27 cellular contexts compared by ENCODE assay signal in the genomic region with DNA sequence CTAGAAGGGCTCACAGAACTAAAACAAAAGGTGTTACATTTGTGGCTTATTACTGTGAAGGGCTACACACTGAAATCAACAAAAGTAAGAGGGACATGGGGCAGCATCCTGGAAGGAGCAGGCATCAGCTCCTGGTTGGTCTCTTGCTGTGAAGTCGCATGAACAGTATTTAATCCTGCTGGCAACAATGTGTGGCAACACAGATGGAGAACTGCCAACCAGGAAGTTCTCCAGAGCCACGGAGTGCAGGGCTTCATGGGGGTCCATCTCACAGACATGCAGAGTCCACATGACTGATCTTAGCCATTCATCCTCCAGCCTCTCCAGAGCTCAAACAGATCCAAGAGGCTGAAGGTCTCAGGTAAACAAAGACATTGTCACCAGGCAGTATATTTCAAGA. TPM values are rescaled to one million over a fixed set of nuclear protein-coding genes. Genes with fewer than 3 reads are reported as not detected.
"Had no signal": no experiment of that assay in that cellular context is flagged by ENCODE, and none has a peak within 500 bp of the region (broad histone marks: within the 10 kb centered on the region; RNA-seq: fewer than 3 reads in every experiment).

No MANE protein-coding gene starts in this region.

- H3K36me3 ChIP-seq: ascending aorta, MG63 had no signal

- H3K9me3 Mint-ChIP-seq: activated naive CD4-positive, alpha-beta T cell treated with anti-CD3 and anti-CD28 coated beads, Interleukin-2, amount 50 U/mL, for 72 hours; activated naive CD8-positive, alpha-beta T cell treated with anti-CD3 and anti-CD28 coated beads, Interleukin-2, amount 50 U/mL, for 24 hours had no signal

- H3K4me1 ChIP-seq: ascending aorta, body of pancreas had no signal

- H3K4me3 Mint-ChIP-seq: activated CD4-positive, alpha-beta memory T cell treated with anti-CD3 and anti-CD28 coated beads for 36 hours; activated CD4-positive, alpha-beta T cell treated with anti-CD3 and anti-CD28 coated beads, Interleukin-2, amount 10 ng/mL, durations not matched to agents 7 days and 5 days; activated naive CD8-positive, alpha-beta T cell treated with anti-CD3 and anti-CD28 coated beads, Interleukin-2, amount 50 U/mL, for 24 hours; activated T-cell treated with anti-CD3 and anti-CD28 coated beads, Interleukin-2, amount 50 U/mL, for 4 hours; T-cell had no signal

- H3K36me3 Mint-ChIP-seq: activated CD4-positive, alpha-beta memory T cell treated with anti-CD3 and anti-CD28 coated beads for 36 hours; activated naive CD4-positive, alpha-beta T cell treated with anti-CD3 and anti-CD28 coated beads, Interleukin-2, amount 50 U/mL, for 72 hours; T-cell had no signal

- H3K27me3 ChIP-seq: body of pancreas had no signal

- H3K27ac Mint-ChIP-seq: activated CD4-positive, alpha-beta memory T cell treated with anti-CD3 and anti-CD28 coated beads for 36 hours; activated CD4-positive, alpha-beta T cell treated with anti-CD3 and anti-CD28 coated beads, Interleukin-2, amount 10 ng/mL, durations not matched to agents 7 days and 5 days; activated naive CD4-positive, alpha-beta T cell treated with anti-CD3 and anti-CD28 coated beads, Interleukin-2, amount 50 U/mL, for 72 hours; activated naive CD8-positive, alpha-beta T cell treated with anti-CD3 and anti-CD28 coated beads, Interleukin-2, amount 50 U/mL, for 24 hours; T-cell had no signal

- H3K9me3 ChIP-seq: ascending aorta had no signal

- DNase-seq: activated CD4-positive, alpha-beta memory T cell treated with anti-CD3 and anti-CD28 coated beads for 36 hours; activated CD4-positive, alpha-beta T cell treated with anti-CD3 and anti-CD28 coated beads, Interleukin-2, amount 10 ng/mL, durations not matched to agents 7 days and 5 days; activated CD4-positive, CD25-positive, alpha-beta regulatory T cell; activated CD8-positive, alpha-beta memory T cell treated with anti-CD3 and anti-CD28 coated beads for 24 hours; activated naive CD4-positive, alpha-beta T cell treated with Interleukin-2 at 50 U/mL for 16 hours; activated naive CD8-positive, alpha-beta T cell treated with anti-CD3 and anti-CD28 coated beads, Interleukin-2, amount 50 U/mL, for 24 hours; activated T-cell treated with anti-CD3 and anti-CD28 coated beads, Interleukin-2, amount 50 U/mL, for 4 hours; amniotic stem cell; body of pancreas; central memory CD4-positive, alpha-beta T cell; MG63; NCI-H1105; NCI-H1436; NCI-H187; NCI-H2081; NCI-H526; NCI-H82; T-helper 2 cell; T1000 had no signal

- H3K4me3 ChIP-seq: ascending aorta, body of pancreas, MG63, SK-N-MC had no signal

- H3K4me1 Mint-ChIP-seq: activated CD4-positive, alpha-beta T cell treated with anti-CD3 and anti-CD28 coated beads, Interleukin-2, amount 10 ng/mL, durations not matched to agents 7 days and 5 days; activated naive CD8-positive, alpha-beta T cell treated with anti-CD3 and anti-CD28 coated beads, Interleukin-2, amount 50 U/mL, for 24 hours; T-cell had no signal

- H3K27ac ChIP-seq: ascending aorta, body of pancreas, SK-N-MC had no signal

- ATAC-seq: activated naive CD4-positive, alpha-beta T cell treated with anti-CD3 and anti-CD28 coated beads, Interleukin-2, amount 50 U/mL, for 72 hours; activated naive CD8-positive, alpha-beta T cell treated with anti-CD3 and anti-CD28 coated beads, Interleukin-2, amount 50 U/mL, for 24 hours; activated T-cell treated with anti-CD3 and anti-CD28 coated beads, Interleukin-2, amount 50 U/mL, for 4 hours; body of pancreas; T-cell had no signal

RNA-seq across cellular contexts. Expression of a gene that starts 32.8 kb away (rescaled TPM):
- total RNA-seq: activated CD4-positive, alpha-beta memory T cell treated with anti-CD3 and anti-CD28 coated beads for 36 hours; activated CD4-positive, alpha-beta T cell treated with anti-CD3 and anti-CD28 coated beads, Interleukin-2, amount 10 ng/mL, durations not matched to agents 7 days and 5 days; activated naive CD4-positive, alpha-beta T cell treated with anti-CD3 and anti-CD28 coated beads, Interleukin-2, amount 50 U/mL, for 72 hours; activated T-cell treated with anti-CD3 and anti-CD28 coated beads, Interleukin-2, amount 50 U/mL, for 4 hours; ascending aorta; body of pancreas; bronchial epithelial cell; NCI-H460; OCI-LY7; RPMI7951; T-cell had no signal
